Comparison of ENCODE assay signal across 19 cellular contexts in genomic region chr12:91249059-91250055, GRCh38.
DNase-seq lines count a peak whose midpoint lies in the region; ATAC-seq, FAIRE-seq and TF ChIP-seq lines count a peak whose summit lies in the region.
"Had no signal": no experiment of that assay in that cellular context is flagged by ENCODE, and none has a peak within 500 bp of the region (broad histone marks: within the 10 kb centered on the region; RNA-seq: fewer than 3 reads in every experiment).

No MANE protein-coding gene starts in this region.

- no peak for FAIRE-seq in A549 (lab: Jason Lieb, UNC)
- FAIRE-seq: kidney had no signal

- H3K27me3 Mint-ChIP-seq in activated T-cell treated with anti-CD3 and anti-CD28 coated beads, Interleukin-2, amount 50 U/mL, for 72 hours (ENCODE audit: low read depth) = peaks cover 4% of the 10 kb centered on the region

- CTCF ChIA-PET in A549 (lab: Yijun Ruan, JAX) = no interaction called here

- WGBS in A549 (ENCODE audit: missing lambda C conversion rate) = 3% methylated on average over 2 of the region's 2 CpGs

- H3K4me1 Mint-ChIP-seq in activated T-cell treated with anti-CD3 and anti-CD28 coated beads, Interleukin-2, amount 50 U/mL, for 72 hours (ENCODE audit: low read depth) = no peaks in the 10 kb centered on the region

- DNase-seq in A549 (ENCODE audit: low read depth in 1 of 2, low spot score in 1 of 2) = no peak
- DNase-seq in NOMO-1 (lab: John Stamatoyannopoulos, UW; ENCODE audit: unreplicated experiment in 2 of 2) = peak; percentile 12 to 36
- DNase-seq in fibroblast of peridontal ligament (ENCODE audit: extremely low read depth) = peak; percentile 78
- DNase-seq in omental fat pad (ENCODE audit: low spot score) = no peak
- DNase-seq in NCI-H187 treated with DMSO at 0.1 percent for 48 hours (lab: John Stamatoyannopoulos, UW) = no peak
- no peak for DNase-seq in T-helper 9 cell
- DNase-seq in hippocampal formation (lab: John Stamatoyannopoulos, UW) = no peak
- no peak for DNase-seq in activated T-cell treated with anti-CD3 and anti-CD28 coated beads, Interleukin-2, amount 50 U/mL, for 72 hours
- DNase-seq: ACHN; activated gamma-delta T cell treated with Interleukin-2 at 50 U/mL for 16 hours; effector CD4-positive, alpha-beta T cell; glutamatergic neuron; Kasumi-1; kidney; NCI-H1930; NCI-H526; pancreas; Peyer's patch; SW 1271 had no signal

- H3K9me3 ChIP-seq in A549 = no peaks in the 10 kb centered on the region
- H3K9me3 ChIP-seq: pancreas, Peyer's patch had no signal

- no peak overlapping the region for H3K27ac Mint-ChIP-seq in activated T-cell treated with anti-CD3 and anti-CD28 coated beads, Interleukin-2, amount 50 U/mL, for 72 hours

- no peak overlapping the region for H3K4me2 ChIP-seq in A549

- H3K27ac ChIP-seq in A549 = no peak overlapping the region
- H3K27ac ChIP-seq: pancreas had no signal

- no peak overlapping the region for H3K4me3 ChIP-seq in A549
- H3K4me3 ChIP-seq: pancreas, Peyer's patch had no signal

- no peak overlapping the region for H3K4me3 Mint-ChIP-seq in activated T-cell treated with anti-CD3 and anti-CD28 coated beads, Interleukin-2, amount 50 U/mL, for 72 hours

- no peak for ATAC-seq in A549
- ATAC-seq in omental fat pad (ENCODE audit: low FRiP score) = peak; percentile 80
- no peak for ATAC-seq in activated T-cell treated with anti-CD3 and anti-CD28 coated beads, Interleukin-2, amount 50 U/mL, for 72 hours (replicated peaks in 1 of 2)

- POLR2A ChIA-PET in A549 (lab: Yijun Ruan, JAX) = no interaction called here

- TF ChIP-seq POLR2A in A549 (IDR thresholded peaks at IDR 0.05; ENCODE audit: low read length) = no peak

- no peak for TF ChIP-seq RAD21 in A549 (conservative IDR thresholded peaks at IDR 0.05 in 1 of 2, IDR thresholded peaks at IDR 0.05 in 1 of 2)

- no peak for TF ChIP-seq EP300 in A549 (IDR thresholded peaks at IDR 0.05)

- H3K9me3 Mint-ChIP-seq in activated T-cell treated with anti-CD3 and anti-CD28 coated beads, Interleukin-2, amount 50 U/mL, for 72 hours = no peaks in the 10 kb centered on the region

- TF ChIP-seq CTCF in A549 (IDR thresholded peaks at IDR 0.05) (no peak), omental fat pad (IDR thresholded peaks at IDR 0.05) (no peak)

- no peaks in the 10 kb centered on the region for H3K36me3 Mint-ChIP-seq in activated T-cell treated with anti-CD3 and anti-CD28 coated beads, Interleukin-2, amount 50 U/mL, for 72 hours (ENCODE audit: insufficient read depth in 2 of 2)

- no peaks in the 10 kb centered on the region for H3K4me1 ChIP-seq in A549
- H3K4me1 ChIP-seq: pancreas, Peyer's patch had no signal

TF ChIP-seq in A549, 52 proteins besides CTCF, POLR2A, EP300 and RAD21:
- peak; percentile 33 for TF ChIP-seq MAFK (IDR thresholded peaks at IDR 0.05; ENCODE audit: partially characterized antibody)
- TF ChIP-seq PBX3 (IDR thresholded peaks at IDR 0.05) = no peak

Comparison
In these comparisons a context has a peak if more than half of its experiments do, and no peak if none do; other contexts are left out.
1. DNase-seq: peak in NOMO-1 (2 of 2) and fibroblast of peridontal ligament (single experiment); none in A549 (0 of 2), omental fat pad (single experiment), NCI-H187 treated with DMSO at 0.1 percent for 48 hours (single experiment), T-helper 9 cell (single experiment), hippocampal formation (0 of 2) and activated T-cell treated with anti-CD3 and anti-CD28 coated beads, Interleukin-2, amount 50 U/mL, for 72 hours (0 of 2).